8 cellular contexts compared by ENCODE assay signal in genomic region chr6:73461537-73462350, GRCh38. TPM values are rescaled to one million over a fixed set of nuclear protein-coding genes. Genes with fewer than 3 reads are reported as not detected.
DNase-seq lines count a peak whose midpoint lies in the region; FAIRE-seq and TF ChIP-seq lines count a peak whose summit lies in the region.

MTO1 (plus strand) TSS chr6:73461737; CDS start chr6:73461855, 118 bp downstream.

- H2BK120ac ChIP-seq in H1 (replicated peaks; ENCODE audit: low read depth, low read length) (no peak within 1 kb of the TSS), mesendoderm (ENCODE audit: low read depth, low read length) (no peak within 1 kb of the TSS)

- 0 out of 2 replicates have a peak within 1 kb of the TSS, but pooled peaks have one; percentile 64 for H2BK12ac ChIP-seq in H1 (ENCODE audit: low read depth, low read length)

- H2BK5ac ChIP-seq in H1 (ENCODE audit: low read depth, low read length): peak within 1 kb of the TSS; percentile 3; the same call in 1 of the 2 replicates
- peak within 1 kb of the TSS; percentile 27 for H2BK5ac ChIP-seq in mesendoderm (ENCODE audit: low read length)

- H3K4me3 ChIP-seq in H1 (ENCODE audit: extremely low read depth in 1 of 4, insufficient read depth in 2 of 4, low read depth in 3 of 4, low read length in 4 of 4): peak within 1 kb of the TSS; percentile 66 to 98 (median 86)
- peak within 1 kb of the TSS; percentile 90 for H3K4me3 ChIP-seq in mesendoderm (ENCODE audit: low read length)

- H3K14ac ChIP-seq in H1 (ENCODE audit: insufficient read length): no peak within 1 kb of the TSS

- peak within 1 kb of the TSS; percentile 91 for H4K5ac ChIP-seq in H1 (ENCODE audit: insufficient read length, low read depth, low read length)
- no peak within 1 kb of the TSS for H4K5ac ChIP-seq in mesendoderm (ENCODE audit: low read length)

- TF ChIP-seq POLR2A in H1 (IDR thresholded peaks at IDR 0.05; ENCODE audit: control extremely low read depth in 1 of 2, low read depth in 2 of 2, low read length in 2 of 2): peak; percentile 42 to 84

- H2AK5ac ChIP-seq in H1 (ENCODE audit: low read depth, low read length) (0 out of 2 replicates have a peak within 1 kb of the TSS, but pooled peaks have one; percentile 13), mesendoderm (ENCODE audit: low read length) (no peak within 1 kb of the TSS)

- peak within 1 kb of the TSS; percentile 80; the same call in 1 of the 2 replicates for H3K18ac ChIP-seq in H1 (ENCODE audit: extremely low read depth, low read length)
- H3K18ac ChIP-seq in mesendoderm (ENCODE audit: low read length): peak within 1 kb of the TSS; percentile 43

- H3K56ac ChIP-seq in H1 (replicated peaks; ENCODE audit: insufficient read length, low read depth, low read length) (peak within 1 kb of the TSS; percentile 72), mesendoderm (ENCODE audit: low read length) (peak within 1 kb of the TSS; percentile 99)

- peak within 1 kb of the TSS; percentile 75 for H3K4me2 ChIP-seq in H1 (ENCODE audit: insufficient read depth in 1 of 2, low read depth in 2 of 2, low read length in 2 of 2)
- H3K4me2 ChIP-seq in mesendoderm (ENCODE audit: low read length): peak within 1 kb of the TSS; percentile 64

- H3K27ac ChIP-seq in H1 (ENCODE audit: low read depth, low read length) (peak within 1 kb of the TSS; percentile 62; the same call in 1 of the 2 replicates), mesendoderm (ENCODE audit: low read depth, low read length) (peak within 1 kb of the TSS; percentile 51)

- peak; percentile 19 for FAIRE-seq in H1 (lab: Jason Lieb, UNC)

- peak within 1 kb of the TSS; percentile 72 to 88 (median 82) for H3K9ac ChIP-seq in H1 (replicated peaks in 1 of 4; ENCODE audit: extremely low read depth in 1 of 4, low read depth in 3 of 4, low read length in 3 of 4)
- H3K9ac ChIP-seq in mesendoderm (ENCODE audit: low read length): peak within 1 kb of the TSS; percentile 83

- H4K20me1 ChIP-seq in H1 (replicated peaks in 1 of 2; ENCODE audit: control insufficient read depth in 1 of 2, insufficient read depth in 2 of 2, low read length in 2 of 2): no peaks in the 10 kb centered on the region

- H3K36me3 ChIP-seq in H1 (ENCODE audit: control insufficient read depth in 2 of 4, insufficient read depth in 4 of 4, low read length in 3 of 4) (peaks cover 0 to 6% (median 2%) of the 10 kb centered on the region in 4 experiments; a peak in 4 of 8 replicates), mesendoderm (ENCODE audit: control insufficient read depth, insufficient read depth, low read length) (no peaks in the 10 kb centered on the region)

- H4K91ac ChIP-seq in H1 (replicated peaks; ENCODE audit: insufficient read length, low read length): peak within 1 kb of the TSS; percentile 87

- no peak within 1 kb of the TSS for H2BK20ac ChIP-seq in H1 (ENCODE audit: low read length)

- 3% methylated on average over 53 of the region's 55 CpGs; no CpG with 5 or more reads in 1 of the 2 experiments for WGBS in H1 (ENCODE audit: extremely low coverage in 1 of 2, insufficient coverage in 1 of 2, insufficient read length in 1 of 2, insufficient replicate concordance in 2 of 2, low coverage in 1 of 2, low lambda C conversion rate in 2 of 2, missing lambda C conversion rate in 1 of 2), 2 experiments
- WGBS in mesendoderm (ENCODE audit: extremely low coverage, insufficient coverage, low lambda C conversion rate): no CpG with 5 or more reads among the region's 55 CpGs

- H3K79me2 ChIP-seq in H1 (ENCODE audit: control insufficient read depth in 1 of 2, insufficient read depth in 2 of 2, low read length in 2 of 2): peaks cover 0 to 21% of the 10 kb centered on the region in 2 experiments; a peak in 2 of 4 replicates
- H3K79me2 ChIP-seq in mesendoderm (ENCODE audit: control insufficient read depth, insufficient read depth, low read length): peaks cover 3% of the 10 kb centered on the region

- H3K4me1 ChIP-seq in H1 (replicated peaks in 1 of 4; ENCODE audit: control insufficient read depth in 3 of 4, insufficient read depth in 4 of 4, low read length in 3 of 4) (no peaks in the 10 kb centered on the region; a peak in 1 of 7 replicates), mesendoderm (ENCODE audit: control insufficient read depth, low read depth, low read length) (no peaks in the 10 kb centered on the region)

- H3K9me3 ChIP-seq in H1 (ENCODE audit: insufficient read depth in 2 of 2, low read depth in 1 of 2, low read length in 1 of 2): no peaks in the 10 kb centered on the region

- CTCF ChIA-PET in H1 (lab: Charles Lee; ENCODE audit: partially characterized antibody): interaction anchor here (0.6 to 1.6 kb wide), 9 partner anchors 9 to 154 kb away, joined by 3 to 5 read pairs (median 3); partner anchors contain the start of gene CGAS

- DNase-seq in COLO668 (lab: John Stamatoyannopoulos, UW; ENCODE audit: unreplicated experiment): peak; percentile 86
- peak; percentile 84 for DNase-seq in GM20000 (ENCODE audit: low spot score)
- DNase-seq in HT-29 (ENCODE audit: low spot score): peak; percentile 90
- DNase-seq in NOMO-1 treated with dmso at 0.1 percent for 144 hours (lab: John Stamatoyannopoulos, UW; ENCODE audit: unreplicated experiment): peak; percentile 90
- peak; percentile 48 to 74 (median 51) for DNase-seq in activated CD8-positive, alpha-beta memory T cell treated with anti-CD3 and anti-CD28 coated beads for 48 hours (ENCODE audit: low read depth in 2 of 3, low spot score in 2 of 3)
- peak in 1 of 2 experiments; percentile 77 for DNase-seq in H1 (ENCODE audit: low read depth in 1 of 2, low spot score in 2 of 2)
- DNase-seq in mesendoderm: peak; percentile 91
- DNase-seq in stimulated activated CD8-positive, alpha-beta memory T cell treated with anti-CD3 and anti-CD28 coated beads, Interleukin-15, amount 100 ng/mL, for 1 hour (ENCODE audit: low read depth): peak; percentile 64

- H3K23me2 ChIP-seq in H1 (ENCODE audit: low read depth, low read length): peaks cover 4% of the 10 kb centered on the region; the same call in 1 of the 2 replicates

- H4K8ac ChIP-seq in H1 (ENCODE audit: extremely low read depth, insufficient read depth, low read length) (peak within 1 kb of the TSS; percentile 99), mesendoderm (ENCODE audit: low read depth, low read length) (peak within 1 kb of the TSS; percentile 81)

- TF ChIP-seq CTCF in GM20000 (IDR thresholded peaks at IDR 0.05; ENCODE audit: extremely low read depth, missing control alignments) (no peak), H1 (IDR thresholded peaks at IDR 0.05; ENCODE audit: control extremely low read depth in 1 of 3, insufficient read depth in 1 of 3, low read depth in 1 of 3, low read length in 3 of 3) (no peak)

- H3K79me1 ChIP-seq in H1 (ENCODE audit: low read depth, low read length): peaks cover 4% of the 10 kb centered on the region; the same call in 1 of the 2 replicates
- H3K79me1 ChIP-seq in mesendoderm (ENCODE audit: low read length): peaks cover 3% of the 10 kb centered on the region

- H3K23ac ChIP-seq in H1 (ENCODE audit: insufficient read length) (no peak within 1 kb of the TSS), mesendoderm (ENCODE audit: low read length) (peak within 1 kb of the TSS; percentile 69)

- POLR2A ChIA-PET in H1 (lab: Charles Lee; ENCODE audit: partially characterized antibody): interaction anchor here (0.6 to 3.2 kb wide), 26 partner anchors 10 to 1801 kb away, joined by 3 to 39 read pairs (median 4); partner anchors contain the start of genes CGAS and SLC17A5

- H2BK15ac ChIP-seq in H1 (ENCODE audit: low read length): no peak within 1 kb of the TSS
- no peak within 1 kb of the TSS for H2BK15ac ChIP-seq in mesendoderm (replicated peaks; ENCODE audit: low read depth)

- no peak for TF ChIP-seq EP300 in H1 (IDR thresholded peaks at IDR 0.05; ENCODE audit: borderline replicate concordance in 1 of 2, low read depth in 2 of 2, low read length in 2 of 2)

- TF ChIP-seq RAD21 in H1 (IDR thresholded peaks at IDR 0.05 in 1 of 2, conservative IDR thresholded peaks at IDR 0.05 in 1 of 2; ENCODE audit: low read depth in 2 of 2, low read length in 2 of 2): no peak

- H3K4ac ChIP-seq in H1 (replicated peaks; ENCODE audit: insufficient read length, low read depth, low read length): peak within 1 kb of the TSS; percentile 71
- peak within 1 kb of the TSS; percentile 82 for H3K4ac ChIP-seq in mesendoderm (ENCODE audit: low read depth, low read length)

- no peaks in the 10 kb centered on the region for H3K27me3 ChIP-seq in H1 (replicated peaks in 1 of 4; ENCODE audit: control insufficient read depth in 3 of 4, extremely low read depth in 1 of 4, insufficient read depth in 3 of 4, low read length in 3 of 4)
- no peaks in the 10 kb centered on the region for H3K27me3 ChIP-seq in mesendoderm (ENCODE audit: insufficient read depth, low read length, poor library complexity)

- H2AFZ ChIP-seq in H1 (ENCODE audit: low read length): peak within 1 kb of the TSS; percentile 27

TF ChIP-seq in H1, 55 proteins besides CTCF, POLR2A, EP300 and RAD21 (continues in another document):
- TF ChIP-seq NRF1 (IDR thresholded peaks at IDR 0.05; ENCODE audit: low read depth, low read length) (no peak), HDAC2 (IDR thresholded peaks at IDR 0.05; ENCODE audit: borderline replicate concordance in 1 of 2, low read depth in 2 of 2, low read length in 2 of 2) (peak; percentile 65 to 95; a peak in 3 of 4 replicates), EGR1 (IDR thresholded peaks at IDR 0.05; ENCODE audit: borderline replicate concordance, low read depth, low read length) (no peak), KDM5A (IDR thresholded peaks at IDR 0.05; ENCODE audit: low read length) (peak; percentile 90), RFX5 (IDR thresholded peaks at IDR 0.05; ENCODE audit: borderline replicate concordance, low read depth, low read length) (no peak), SP2 (IDR thresholded peaks at IDR 0.05; ENCODE audit: low read length) (no peak)

RNA-seq across cellular contexts. Expression of gene MTO1, which starts in this region (rescaled TPM):
- 17.0 and 18.7 TPM in 2 replicates for total RNA-seq in HT-29 (2014; rRNA removed; shearing (Covaris generic))
- total RNA-seq in H1 (2021; fragmentation: NEBNext Ultra II Directional; extraction: Animal tissue kit (Norgen Biotek cat#: 25700)): 29.3 and 31.6 TPM in 2 replicates
- 17.4 and 20.9 TPM in 2 replicates for polyA plus RNA-seq in H1 (2011; rRNA removed)
- polyA plus RNA-seq in H1 (2011; cell fraction: cytosol; rRNA removed): 40.6 TPM
- polyA plus RNA-seq in H1 (2011; cell fraction: nucleus; rRNA removed): 29.8 TPM
- 19.3 to 26.1 TPM (median 22.1 TPM) in 4 replicates for polyA plus RNA-seq in H1 (2012, experiment 1 of 2)
- 1.7 TPM for polyA plus RNA-seq in H1 (2012, experiment 2 of 2)
- 17.3 TPM for polyA plus RNA-seq in H1 (2013, experiment 1 of 2)
- 15.8 TPM for polyA plus RNA-seq in H1 (2013, experiment 2 of 2)
- 40.7 and 41.1 TPM in 2 replicates for polyA minus RNA-seq in H1 (2011; rRNA and poly(A)+ RNA removed)
- polyA minus RNA-seq in H1 (2011; cell fraction: cytosol; rRNA and poly(A)+ RNA removed): 19.4 TPM
- 40.2 TPM for polyA minus RNA-seq in H1 (2011; cell fraction: nucleus; rRNA and poly(A)+ RNA removed)
- polyA plus RNA-seq in mesendoderm (2013, experiment 1 of 2): 18.4 TPM
- polyA plus RNA-seq in mesendoderm (2013, experiment 2 of 2): 17.3 TPM
